Comparison of ENCODE assay signal across 33 cellular contexts in genomic region chr19:18791315-18791678, GRCh38. TPM values are rescaled to one million over a fixed set of nuclear protein-coding genes. Genes with fewer than 3 reads are reported as not detected.
DNase-seq lines count a peak whose midpoint lies in the region; ATAC-seq, FAIRE-seq and TF ChIP-seq lines count a peak whose summit lies in the region.
"Had no signal": no experiment of that assay in that cellular context is flagged by ENCODE, and none has a peak within 500 bp of the region (broad histone marks: within the 10 kb centered on the region; RNA-seq: fewer than 3 reads in every experiment).

No MANE protein-coding gene starts in this region.

- H3K4me3 ChIP-seq in WERI-Rb-1 (ENCODE audit: low read depth, low read length) (peak overlapping the region; percentile 42), HepG2 (replicated peaks in 1 of 3; ENCODE audit: insufficient read depth in 1 of 3, low read depth in 2 of 3, low read length in 3 of 3) (peak overlapping the region in 1 of 3 experiments; percentile 52; a peak in 1 of 6 replicates), MM.1S (ENCODE audit: low read length) (no peak overlapping the region)
- H3K4me3 ChIP-seq: SK-N-MC, upper lobe of left lung had no signal

- DNase-seq in activated naive CD4-positive, alpha-beta T cell treated with anti-CD3 and anti-CD28 coated beads, Interleukin-2, amount 10 ng/mL, durations not matched to agents 7 days and 5 days = no peak
- no peak for DNase-seq in activated naive CD4-positive, alpha-beta T cell treated with anti-CD3 and anti-CD28 coated beads, Interleukin-2, amount 50 U/mL, for 16 hours
- DNase-seq in WERI-Rb-1 = no peak
- no peak for DNase-seq in HepG2 (ENCODE audit: low spot score)
- DNase-seq in type B pancreatic cell (ENCODE audit: extremely low spot score, unreplicated experiment) = peak; percentile 69
- DNase-seq in MM.1S = no peak
- DNase-seq in retina = no peak
- DNase-seq in hepatic stellate cell (ENCODE audit: low spot score) = no peak
- DNase-seq: 8988T; activated CD4-positive, alpha-beta T cell treated with anti-CD3 and anti-CD28 coated beads for 1 hour; activated CD8-positive, alpha-beta T cell treated with anti-CD3 and anti-CD28 coated beads for 36 hours; activated naive CD8-positive, alpha-beta T cell treated with anti-CD3 and anti-CD28 coated beads, Interleukin-2, amount 10 ng/mL, durations not matched to agents 7 days and 5 days; CD4-positive, alpha-beta memory T cell; central memory CD4-positive, alpha-beta T cell; DMS153; hypothalamus; mesendoderm; NCI-H1417; NCI-H2081 treated with DMSO at 0.1 percent for 48 hours; NCI-H226; NCI-H82; nucleus accumbens; RPMI8226; stimulated activated CD4-positive, alpha-beta T cell treated with anti-CD3 and anti-CD28 coated beads, Interleukin-1b, Interleukin-23, amount 100 ng/mL, for 48 hours; stimulated activated CD8-positive, alpha-beta memory T cell treated with anti-CD3 and anti-CD28 coated beads, Interleukin-4, amount 100 ng/mL, for 48 hours; T-helper 2 cell had no signal

- H3K4me2 ChIP-seq in HepG2 (ENCODE audit: low read depth, low read length) = peak overlapping the region; percentile 29
- H3K4me2 ChIP-seq in MM.1S (ENCODE audit: low read depth, low read length) = no peak overlapping the region

- 36% methylated on average over 4 of the region's 21 CpGs for WGBS in HepG2 (ENCODE audit: low lambda C conversion rate)

- H3K27ac ChIP-seq in WERI-Rb-1 (no peak overlapping the region), HepG2 (ENCODE audit: extremely low read length, insufficient read depth, low read length) (no peak overlapping the region), MM.1S (ENCODE audit: low read length) (no peak overlapping the region)
- H3K27ac ChIP-seq: gastroesophageal sphincter, SK-N-MC, upper lobe of left lung had no signal

- TF ChIP-seq EP300 in HepG2 (IDR thresholded peaks at IDR 0.05; ENCODE audit: low read depth in 2 of 2, low read length in 2 of 2) = no peak
- TF ChIP-seq EP300 in HepG2 (CRISPR knock-in tag; IDR thresholded peaks at IDR 0.05; ENCODE audit: borderline replicate concordance) = no peak

- intact Hi-C loops in HepG2 (cut with micrococcal nuclease; ENCODE audit: unreplicated experiment) = no loop called here

- no peaks in the 10 kb centered on the region for H3K9me2 ChIP-seq in MM.1S (replicated peaks; ENCODE audit: insufficient read depth, low read length)

- no peaks in the 10 kb centered on the region for H3K27me3 Mint-ChIP-seq in activated naive CD4-positive, alpha-beta T cell treated with anti-CD3 and anti-CD28 coated beads, Interleukin-2, amount 10 ng/mL, durations not matched to agents 7 days and 5 days
- H3K27me3 Mint-ChIP-seq in type B pancreatic cell = peaks cover 90% of the 10 kb centered on the region

- no peaks in the 10 kb centered on the region for H3F3A ChIP-seq in MM.1S (ENCODE audit: insufficient read depth, low read length)

- peaks cover 3% of the 10 kb centered on the region for H3K36me3 Mint-ChIP-seq in activated naive CD4-positive, alpha-beta T cell treated with anti-CD3 and anti-CD28 coated beads, Interleukin-2, amount 10 ng/mL, durations not matched to agents 7 days and 5 days
- no peaks in the 10 kb centered on the region for H3K36me3 Mint-ChIP-seq in type B pancreatic cell
- H3K36me3 Mint-ChIP-seq: CD4-positive, alpha-beta memory T cell had no signal

- H3K27me3 ChIP-seq in WERI-Rb-1 (ENCODE audit: insufficient read depth, low read depth, severe bottlenecking) (peaks cover 53% of the 10 kb centered on the region), HepG2 (ENCODE audit: control insufficient read depth in 1 of 2, insufficient read depth in 2 of 2, low read length in 2 of 2) (peaks cover 12 to 79% of the 10 kb centered on the region in 2 experiments), MM.1S (replicated peaks; ENCODE audit: insufficient read depth, low read length) (peaks cover 73% of the 10 kb centered on the region)

- FAIRE-seq in HepG2 (lab: Jason Lieb, UNC) = no peak
- FAIRE-seq: H54 had no signal

- H3K9ac ChIP-seq in HepG2 (ENCODE audit: insufficient read depth, low read depth, low read length) = no peak overlapping the region
- H3K9ac ChIP-seq in MM.1S (ENCODE audit: low read length) = no peak overlapping the region

- TF ChIP-seq POLR2A in HepG2 (IDR thresholded peaks at IDR 0.05; ENCODE audit: insufficient read depth in 1 of 2, low read depth in 2 of 2, low read length in 2 of 2) = no peak

- no peaks in the 10 kb centered on the region for H3K9me3 Mint-ChIP-seq in activated naive CD4-positive, alpha-beta T cell treated with anti-CD3 and anti-CD28 coated beads, Interleukin-2, amount 10 ng/mL, durations not matched to agents 7 days and 5 days
- no peaks in the 10 kb centered on the region for H3K9me3 Mint-ChIP-seq in type B pancreatic cell
- H3K9me3 Mint-ChIP-seq: activated naive CD8-positive, alpha-beta T cell treated with anti-CD3 and anti-CD28 coated beads, Interleukin-2, amount 10 ng/mL, durations not matched to agents 7 days and 5 days; activated T-helper 2 cell treated with anti-CD3 and anti-CD28 coated beads, Interferon-gamma antibody, Interleukin-2, Interleukin-4, amounts not matched to agents 10 μg/mL and 5 μg/mL and 100 μg/mL, durations not matched to agents 14 hours and 24 hours and 36 hours; CD4-positive, alpha-beta memory T cell had no signal

- H3K4me1 Mint-ChIP-seq in activated naive CD4-positive, alpha-beta T cell treated with anti-CD3 and anti-CD28 coated beads, Interleukin-2, amount 10 ng/mL, durations not matched to agents 7 days and 5 days = peaks cover 29% of the 10 kb centered on the region
- peaks cover 4% of the 10 kb centered on the region for H3K4me1 Mint-ChIP-seq in type B pancreatic cell (ENCODE audit: unreplicated experiment)

- TF ChIP-seq CTCF in WERI-Rb-1 (IDR thresholded peaks at IDR 0.05; ENCODE audit: low read depth, low read length) (no peak), HepG2 (CRISPR knock-in tag; IDR thresholded peaks at IDR 0.05) (no peak), type B pancreatic cell (conservative IDR thresholded peaks at IDR 0.05) (no peak), MM.1S (IDR thresholded peaks at IDR 0.05; ENCODE audit: low read length) (no peak)

- H3K9me3 ChIP-seq in WERI-Rb-1 (ENCODE audit: severe bottlenecking) = peaks cover 2% of the 10 kb centered on the region
- no peaks in the 10 kb centered on the region for H3K9me3 ChIP-seq in HepG2 (ENCODE audit: low read length)
- no peaks in the 10 kb centered on the region for H3K9me3 ChIP-seq in MM.1S (replicated peaks; ENCODE audit: insufficient read depth, low read length)
- H3K9me3 ChIP-seq: gastroesophageal sphincter, upper lobe of left lung had no signal

- no peak overlapping the region for H3K4me3 Mint-ChIP-seq in activated naive CD4-positive, alpha-beta T cell treated with anti-CD3 and anti-CD28 coated beads, Interleukin-2, amount 10 ng/mL, durations not matched to agents 7 days and 5 days
- H3K4me3 Mint-ChIP-seq in type B pancreatic cell = no peak overlapping the region
- H3K4me3 Mint-ChIP-seq: activated CD8-positive, alpha-beta T cell treated with anti-CD3 and anti-CD28 coated beads for 36 hours had no signal

- POLR2A ChIA-PET in HepG2 (lab: Yijun Ruan, JAX) = interaction anchor here (0.9 kb wide), 1 partner anchor 41 kb away, joined by 4 read pairs; the partner anchor contains the start of gene UPF1

- H4K20me1 ChIP-seq in HepG2 (ENCODE audit: insufficient read depth, low read length) (no peaks in the 10 kb centered on the region), MM.1S (ENCODE audit: insufficient read depth, low read length) (no peaks in the 10 kb centered on the region)

- in situ Hi-C loops in HepG2 (cut with HindIII; ENCODE audit: extremely low pct_ligation_motif_present, low pct_unique_long_range_greater_than_20kb) = no loop called here

- H3K27ac Mint-ChIP-seq in activated naive CD4-positive, alpha-beta T cell treated with anti-CD3 and anti-CD28 coated beads, Interleukin-2, amount 10 ng/mL, durations not matched to agents 7 days and 5 days = peak overlapping the region; percentile 52
- H3K27ac Mint-ChIP-seq in type B pancreatic cell = no peak overlapping the region
- H3K27ac Mint-ChIP-seq: activated CD8-positive, alpha-beta T cell treated with anti-CD3 and anti-CD28 coated beads for 36 hours; activated naive CD8-positive, alpha-beta T cell treated with anti-CD3 and anti-CD28 coated beads, Interleukin-2, amount 10 ng/mL, durations not matched to agents 7 days and 5 days; activated T-helper 2 cell treated with anti-CD3 and anti-CD28 coated beads, Interferon-gamma antibody, Interleukin-2, Interleukin-4, amounts not matched to agents 10 μg/mL and 5 μg/mL and 100 μg/mL, durations not matched to agents 14 hours and 24 hours and 36 hours had no signal

- TF ChIP-seq RAD21 in HepG2 (CRISPR knock-in tag; IDR thresholded peaks at IDR 0.05) = no peak

- H3K36me3 ChIP-seq in WERI-Rb-1 (no peaks in the 10 kb centered on the region), HepG2 (replicated peaks in 1 of 2; ENCODE audit: control insufficient read depth in 1 of 2, insufficient read depth in 2 of 2, low read length in 2 of 2) (no peaks in the 10 kb centered on the region), MM.1S (replicated peaks; ENCODE audit: insufficient read depth, low read length) (no peaks in the 10 kb centered on the region)
- H3K36me3 ChIP-seq: gastroesophageal sphincter, upper lobe of left lung had no signal

- ATAC-seq in HepG2 = no peak
- ATAC-seq: activated CD8-positive, alpha-beta T cell treated with anti-CD3 and anti-CD28 coated beads for 36 hours; gastroesophageal sphincter; left lobe of liver had no signal

- CTCF ChIA-PET in activated naive CD4-positive, alpha-beta T cell treated with anti-CD3 and anti-CD28 coated beads, Interleukin-2, amount 10 ng/mL, durations not matched to agents 7 days and 5 days (lab: Charles Lee) = no interaction called here
- CTCF ChIA-PET in HepG2 (lab: Yijun Ruan, JAX; ENCODE audit: low intra/inter-chr PET ratio, low total read pairs) = no interaction called here

- BruUV-seq in HepG2 (replicated peaks; lab: Mats Ljungman, UMichigan) = no TSS peak

- H3K4me1 ChIP-seq in HepG2 (ENCODE audit: insufficient read depth, low read length) (peaks cover 25% of the 10 kb centered on the region), MM.1S (ENCODE audit: low read length) (no peaks in the 10 kb centered on the region)

- H2AFZ ChIP-seq in HepG2 (ENCODE audit: low read length) = no peak overlapping the region
- no peak overlapping the region for H2AFZ ChIP-seq in MM.1S (ENCODE audit: low read length)

- H3K79me2 ChIP-seq in HepG2 (ENCODE audit: insufficient read depth, low read length) = no peaks in the 10 kb centered on the region
- no peaks in the 10 kb centered on the region for H3K79me2 ChIP-seq in MM.1S (ENCODE audit: low read length)

RNA-seq across cellular contexts. Expression of gene COMP, which starts 0.2 kb away (rescaled TPM):
- 0.04 TPM in 1 of 2 replicates, not detected in the other for total RNA-seq in HepG2 (2016; rRNA removed; fragmentation: Illumina TruSeq; extraction: Trizol)
- total RNA-seq in HepG2 (2016; cell fraction: cytosol; rRNA removed; fragmentation: Illumina TruSeq; extraction: Trizol; ENCODE audit: low read depth) = not detected in 2 replicates
- total RNA-seq in HepG2 (2016; cell fraction: insoluble cytoplasmic fraction; rRNA removed; fragmentation: Illumina TruSeq; extraction: Trizol) = 0.04 TPM in 1 of 2 replicates, not detected in the other
- not detected in 2 replicates for total RNA-seq in HepG2 (2016; cell fraction: membrane; rRNA removed; fragmentation: Illumina TruSeq; extraction: Trizol)
- total RNA-seq in HepG2 (2016; cell fraction: nucleus; rRNA removed; fragmentation: Illumina TruSeq; extraction: Trizol) = not detected in 2 replicates
- polyA plus RNA-seq in HepG2 (2011; rRNA removed) = 0.13 and 0.16 TPM in 2 replicates
- polyA plus RNA-seq in HepG2 (2011; cell fraction: cytosol; rRNA removed) = 0.16 and 0.19 TPM in 2 replicates
- 0.23 and 0.37 TPM in 2 replicates for polyA plus RNA-seq in HepG2 (2011; cell fraction: nucleus; rRNA removed)
- polyA plus RNA-seq in HepG2 (2012) = 0.36 and 0.49 TPM in 2 replicates
- not detected in 2 replicates for polyA plus RNA-seq in HepG2 (2016; cell fraction: cytosol; fragmentation: Illumina TruSeq; extraction: Trizol; ENCODE audit: low read depth)
- polyA plus RNA-seq in HepG2 (2016; cell fraction: insoluble cytoplasmic fraction; fragmentation: Illumina TruSeq; extraction: Trizol; ENCODE audit: low read depth) = not detected in 2 replicates
- polyA plus RNA-seq in HepG2 (2016; cell fraction: membrane; fragmentation: Illumina TruSeq; extraction: Trizol; ENCODE audit: low read depth) = 0.08 TPM in 1 of 2 replicates, not detected in the other
- 0.31 and 0.66 TPM in 2 replicates for polyA plus RNA-seq in HepG2 (2016; cell fraction: nucleus; fragmentation: Illumina TruSeq; extraction: Trizol; ENCODE audit: insufficient read depth, low read depth)
- not detected in 2 replicates for polyA minus RNA-seq in HepG2 (2011; rRNA and poly(A)+ RNA removed; ENCODE audit: low replicate concordance)
- polyA minus RNA-seq in HepG2 (2011; cell fraction: cytosol; rRNA and poly(A)+ RNA removed) = not detected in 2 replicates
- not detected in 2 replicates for polyA minus RNA-seq in HepG2 (2011; cell fraction: nucleus; rRNA and poly(A)+ RNA removed)
- total RNA-seq in type B pancreatic cell (ENCODE audit: low replicate concordance) = 0.12 and 0.43 TPM in 2 replicates
- total RNA-seq: activated CD8-positive, alpha-beta T cell treated with anti-CD3 and anti-CD28 coated beads for 36 hours; activated naive CD8-positive, alpha-beta T cell treated with anti-CD3 and anti-CD28 coated beads, Interleukin-2, amount 10 ng/mL, durations not matched to agents 7 days and 5 days; activated T-helper 2 cell treated with anti-CD3 and anti-CD28 coated beads, Interferon-gamma antibody, Interleukin-2, Interleukin-4, amounts not matched to agents 10 μg/mL and 5 μg/mL and 100 μg/mL, durations not matched to agents 14 hours and 24 hours and 36 hours; CD4-positive, alpha-beta memory T cell; left lobe of liver; myocyte had no signal
- polyA plus RNA-seq: CD4-positive, alpha-beta memory T cell had no signal

RNA-seq across cellular contexts. Expression of gene UPF1, which starts 40.5 kb away (rescaled TPM):
- 37.3 and 41.8 TPM in 2 replicates for total RNA-seq in HepG2 (2016; rRNA removed; fragmentation: Illumina TruSeq; extraction: Trizol)
- total RNA-seq in HepG2 (2016; cell fraction: cytosol; rRNA removed; fragmentation: Illumina TruSeq; extraction: Trizol; ENCODE audit: low read depth) = 12.2 and 13.8 TPM in 2 replicates
- 29.5 and 44.5 TPM in 2 replicates for total RNA-seq in HepG2 (2016; cell fraction: insoluble cytoplasmic fraction; rRNA removed; fragmentation: Illumina TruSeq; extraction: Trizol)
- 18.3 and 21.1 TPM in 2 replicates for total RNA-seq in HepG2 (2016; cell fraction: membrane; rRNA removed; fragmentation: Illumina TruSeq; extraction: Trizol)
- total RNA-seq in HepG2 (2016; cell fraction: nucleus; rRNA removed; fragmentation: Illumina TruSeq; extraction: Trizol) = 36.9 and 43.6 TPM in 2 replicates
- polyA plus RNA-seq in HepG2 (2011; rRNA removed) = 16.9 and 23.1 TPM in 2 replicates
- polyA plus RNA-seq in HepG2 (2011; cell fraction: cytosol; rRNA removed) = 11.8 and 14.9 TPM in 2 replicates
- 81.5 and 87.6 TPM in 2 replicates for polyA plus RNA-seq in HepG2 (2011; cell fraction: nucleus; rRNA removed)
- polyA plus RNA-seq in HepG2 (2012) = 32.0 and 33.3 TPM in 2 replicates
- polyA plus RNA-seq in HepG2 (2016; cell fraction: cytosol; fragmentation: Illumina TruSeq; extraction: Trizol; ENCODE audit: low read depth) = 5.5 and 6.1 TPM in 2 replicates
- polyA plus RNA-seq in HepG2 (2016; cell fraction: insoluble cytoplasmic fraction; fragmentation: Illumina TruSeq; extraction: Trizol; ENCODE audit: low read depth) = 29.2 and 42.1 TPM in 2 replicates
- 9.6 and 10.6 TPM in 2 replicates for polyA plus RNA-seq in HepG2 (2016; cell fraction: membrane; fragmentation: Illumina TruSeq; extraction: Trizol; ENCODE audit: low read depth)
- 67.1 and 73.6 TPM in 2 replicates for polyA plus RNA-seq in HepG2 (2016; cell fraction: nucleus; fragmentation: Illumina TruSeq; extraction: Trizol; ENCODE audit: insufficient read depth, low read depth)
- polyA minus RNA-seq in HepG2 (2011; rRNA and poly(A)+ RNA removed; ENCODE audit: low replicate concordance) = 65.4 and 85.0 TPM in 2 replicates
- 39.4 and 46.0 TPM in 2 replicates for polyA minus RNA-seq in HepG2 (2011; cell fraction: cytosol; rRNA and poly(A)+ RNA removed)
- 47.6 and 69.0 TPM in 2 replicates for polyA minus RNA-seq in HepG2 (2011; cell fraction: nucleus; rRNA and poly(A)+ RNA removed)
- 72.1 and 76.5 TPM in 2 replicates for total RNA-seq in type B pancreatic cell (ENCODE audit: low replicate concordance)
